ENCODE assay signal across 1 cellular context in the genomic region with DNA sequence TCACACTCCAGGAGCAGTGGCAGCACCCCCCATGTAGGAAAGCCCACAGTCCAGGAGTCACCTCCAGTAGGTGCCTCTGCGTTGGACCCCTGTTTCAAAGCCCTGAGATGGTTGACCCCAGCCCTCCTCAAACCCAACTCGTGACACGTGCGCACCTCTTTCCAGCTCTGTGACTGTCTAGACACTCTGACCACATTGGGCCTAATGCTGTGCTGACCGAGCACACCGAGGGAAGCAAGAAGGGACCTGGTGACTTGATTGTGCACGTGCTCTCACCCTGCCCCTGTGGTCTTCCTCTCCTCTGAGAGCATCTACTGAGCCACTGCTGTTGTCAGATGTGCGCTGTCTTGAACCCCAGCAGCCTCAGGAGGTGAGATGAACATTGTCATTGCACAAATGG.
TF ChIP-seq lines count a peak whose summit lies in the region.

No MANE protein-coding gene starts in this region.

TF ChIP-seq in GM12878, 131 proteins besides CTCF, POLR2A, EP300 and RAD21:
- TF ChIP-seq SMARCA5 (IDR thresholded peaks at IDR 0.05): 0 out of 2 replicates have a peak, but pooled peaks have one; percentile 18
- TF ChIP-seq, protein P1, sequence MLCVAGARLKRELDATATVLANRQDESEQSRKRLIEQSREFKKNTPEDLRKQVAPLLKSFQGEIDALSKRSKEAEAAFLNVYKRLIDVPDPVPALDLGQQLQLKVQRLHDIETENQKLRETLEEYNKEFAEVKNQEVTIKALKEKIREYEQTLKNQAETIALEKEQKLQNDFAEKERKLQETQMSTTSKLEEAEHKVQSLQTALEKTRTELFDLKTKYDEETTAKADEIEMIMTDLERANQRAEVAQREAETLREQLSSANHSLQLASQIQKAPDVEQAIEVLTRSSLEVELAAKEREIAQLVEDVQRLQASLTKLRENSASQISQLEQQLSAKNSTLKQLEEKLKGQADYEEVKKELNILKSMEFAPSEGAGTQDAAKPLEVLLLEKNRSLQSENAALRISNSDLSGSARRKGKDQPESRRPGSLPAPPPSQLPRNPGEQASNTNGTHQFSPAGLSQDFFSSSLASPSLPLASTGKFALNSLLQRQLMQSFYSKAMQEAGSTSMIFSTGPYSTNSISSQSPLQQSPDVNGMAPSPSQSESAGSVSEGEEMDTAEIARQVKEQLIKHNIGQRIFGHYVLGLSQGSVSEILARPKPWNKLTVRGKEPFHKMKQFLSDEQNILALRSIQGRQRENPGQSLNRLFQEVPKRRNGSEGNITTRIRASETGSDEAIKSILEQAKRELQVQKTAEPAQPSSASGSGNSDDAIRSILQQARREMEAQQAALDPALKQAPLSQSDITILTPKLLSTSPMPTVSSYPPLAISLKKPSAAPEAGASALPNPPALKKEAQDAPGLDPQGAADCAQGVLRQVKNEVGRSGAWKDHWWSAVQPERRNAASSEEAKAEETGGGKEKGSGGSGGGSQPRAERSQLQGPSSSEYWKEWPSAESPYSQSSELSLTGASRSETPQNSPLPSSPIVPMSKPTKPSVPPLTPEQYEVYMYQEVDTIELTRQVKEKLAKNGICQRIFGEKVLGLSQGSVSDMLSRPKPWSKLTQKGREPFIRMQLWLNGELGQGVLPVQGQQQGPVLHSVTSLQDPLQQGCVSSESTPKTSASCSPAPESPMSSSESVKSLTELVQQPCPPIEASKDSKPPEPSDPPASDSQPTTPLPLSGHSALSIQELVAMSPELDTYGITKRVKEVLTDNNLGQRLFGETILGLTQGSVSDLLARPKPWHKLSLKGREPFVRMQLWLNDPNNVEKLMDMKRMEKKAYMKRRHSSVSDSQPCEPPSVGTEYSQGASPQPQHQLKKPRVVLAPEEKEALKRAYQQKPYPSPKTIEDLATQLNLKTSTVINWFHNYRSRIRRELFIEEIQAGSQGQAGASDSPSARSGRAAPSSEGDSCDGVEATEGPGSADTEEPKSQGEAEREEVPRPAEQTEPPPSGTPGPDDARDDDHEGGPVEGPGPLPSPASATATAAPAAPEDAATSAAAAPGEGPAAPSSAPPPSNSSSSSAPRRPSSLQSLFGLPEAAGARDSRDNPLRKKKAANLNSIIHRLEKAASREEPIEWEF (IDR thresholded peaks at IDR 0.05; ENCODE audit: insufficient replicate concordance, low read depth, low read length): no peak
- TF ChIP-seq, protein P2, sequence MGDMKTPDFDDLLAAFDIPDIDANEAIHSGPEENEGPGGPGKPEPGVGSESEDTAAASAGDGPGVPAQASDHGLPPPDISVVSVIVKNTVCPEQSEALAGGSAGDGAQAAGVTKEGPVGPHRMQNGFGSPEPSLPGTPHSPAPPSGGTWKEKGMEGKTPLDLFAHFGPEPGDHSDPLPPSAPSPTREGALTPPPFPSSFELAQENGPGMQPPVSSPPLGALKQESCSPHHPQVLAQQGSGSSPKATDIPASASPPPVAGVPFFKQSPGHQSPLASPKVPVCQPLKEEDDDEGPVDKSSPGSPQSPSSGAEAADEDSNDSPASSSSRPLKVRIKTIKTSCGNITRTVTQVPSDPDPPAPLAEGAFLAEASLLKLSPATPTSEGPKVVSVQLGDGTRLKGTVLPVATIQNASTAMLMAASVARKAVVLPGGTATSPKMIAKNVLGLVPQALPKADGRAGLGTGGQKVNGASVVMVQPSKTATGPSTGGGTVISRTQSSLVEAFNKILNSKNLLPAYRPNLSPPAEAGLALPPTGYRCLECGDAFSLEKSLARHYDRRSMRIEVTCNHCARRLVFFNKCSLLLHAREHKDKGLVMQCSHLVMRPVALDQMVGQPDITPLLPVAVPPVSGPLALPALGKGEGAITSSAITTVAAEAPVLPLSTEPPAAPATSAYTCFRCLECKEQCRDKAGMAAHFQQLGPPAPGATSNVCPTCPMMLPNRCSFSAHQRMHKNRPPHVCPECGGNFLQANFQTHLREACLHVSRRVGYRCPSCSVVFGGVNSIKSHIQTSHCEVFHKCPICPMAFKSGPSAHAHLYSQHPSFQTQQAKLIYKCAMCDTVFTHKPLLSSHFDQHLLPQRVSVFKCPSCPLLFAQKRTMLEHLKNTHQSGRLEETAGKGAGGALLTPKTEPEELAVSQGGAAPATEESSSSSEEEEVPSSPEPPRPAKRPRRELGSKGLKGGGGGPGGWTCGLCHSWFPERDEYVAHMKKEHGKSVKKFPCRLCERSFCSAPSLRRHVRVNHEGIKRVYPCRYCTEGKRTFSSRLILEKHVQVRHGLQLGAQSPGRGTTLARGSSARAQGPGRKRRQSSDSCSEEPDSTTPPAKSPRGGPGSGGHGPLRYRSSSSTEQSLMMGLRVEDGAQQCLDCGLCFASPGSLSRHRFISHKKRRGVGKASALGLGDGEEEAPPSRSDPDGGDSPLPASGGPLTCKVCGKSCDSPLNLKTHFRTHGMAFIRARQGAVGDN (IDR thresholded peaks at IDR 0.05): 0 out of 2 replicates have a peak, but pooled peaks have one; percentile 2
- no peak for TF ChIP-seq BMI1 (IDR thresholded peaks at IDR 0.05; ENCODE audit: borderline replicate concordance)
- TF ChIP-seq ZZZ3 (IDR thresholded peaks at IDR 0.05; ENCODE audit: control insufficient read depth, insufficient read length, low read depth): no peak
- TF ChIP-seq RCOR1 (conservative IDR thresholded peaks at IDR 0.05; ENCODE audit: low read depth, low read length): no peak
- TF ChIP-seq HDGF (IDR thresholded peaks at IDR 0.05): peak; percentile 18; the same call in 1 of the 2 replicates
- TF ChIP-seq ZNF24 (IDR thresholded peaks at IDR 0.05): no peak
- TF ChIP-seq GATAD2B (conservative IDR thresholded peaks at IDR 0.05; ENCODE audit: low read depth): no peak
- TF ChIP-seq NBN (IDR thresholded peaks at IDR 0.05): 0 out of 2 replicates have a peak, but pooled peaks have one; percentile 26
- TF ChIP-seq BCL11A (IDR thresholded peaks at IDR 0.05; ENCODE audit: low read depth, low read length): no peak
- peak; percentile 72 to 86; a peak in 3 of 4 replicates for TF ChIP-seq BHLHE40 (IDR thresholded peaks at IDR 0.05; ENCODE audit: borderline replicate concordance in 1 of 2, low read depth in 2 of 2, low read length in 1 of 2)
- TF ChIP-seq ASH2L (IDR thresholded peaks at IDR 0.05; ENCODE audit: borderline replicate concordance, low read depth): no peak
- TF ChIP-seq LARP7 (IDR thresholded peaks at IDR 0.05): no peak
